19 cellular contexts compared by ENCODE assay signal in the genomic region with DNA sequence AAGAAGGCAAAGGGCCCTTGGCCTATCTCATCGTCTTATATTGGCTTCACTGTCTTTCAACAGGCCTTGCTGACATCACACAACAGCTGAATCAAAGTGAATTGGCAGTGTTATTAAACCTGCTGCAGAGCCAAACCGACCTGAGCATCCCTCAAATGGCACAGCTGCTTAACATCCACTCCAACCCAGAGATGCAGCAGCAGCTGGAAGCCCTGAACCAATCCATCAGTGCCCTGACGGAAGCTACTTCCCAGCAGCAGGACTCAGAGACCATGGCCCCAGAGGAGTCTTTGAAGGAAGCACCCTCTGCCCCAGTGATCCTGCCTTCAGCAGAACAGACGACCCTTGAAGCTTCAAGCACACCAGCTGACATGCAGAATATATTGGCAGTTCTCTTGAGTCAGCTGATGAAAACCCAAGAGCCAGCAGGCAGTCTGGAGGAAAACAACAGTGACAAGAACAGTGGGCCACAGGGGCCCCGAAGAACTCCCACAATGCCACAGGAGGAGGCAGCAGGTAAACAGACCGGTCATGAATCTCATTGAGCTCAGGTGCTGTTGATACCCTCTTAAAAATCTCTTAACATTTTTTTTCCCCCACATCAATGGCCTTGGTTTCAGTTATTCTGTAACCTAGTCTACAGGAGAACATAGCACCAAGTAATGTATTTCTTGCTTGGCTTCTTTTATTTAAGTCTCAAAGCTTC.
"Had no signal": no experiment of that assay in that cellular context is flagged by ENCODE, and none has a peak within 500 bp of the region (broad histone marks: within the 10 kb centered on the region; RNA-seq: fewer than 3 reads in every experiment).

No MANE protein-coding gene starts in this region.

- H3K4me1 Mint-ChIP-seq: immature natural killer cell, natural killer cell had no signal

- H3K27ac Mint-ChIP-seq: activated naive CD4-positive, alpha-beta T cell treated with anti-CD3 and anti-CD28 coated beads for 36 hours; natural killer cell; stimulated activated effector memory CD8-positive, alpha-beta T cell treated with anti-CD3 and anti-CD28 coated beads, Interleukin-12 subunit alpha, Interleukin-12 subunit beta, amount 100 ng/mL, for 72 hours had no signal

- H3K27me3 ChIP-seq: brain microvascular endothelial cell, gastrocnemius medialis, neutrophil had no signal

- DNase-seq: activated CD4-positive, alpha-beta T cell treated with anti-CD3 and anti-CD28 coated beads, Interleukin-2, amount 50 U/mL, for 4 hours; activated naive CD4-positive, alpha-beta T cell treated with anti-CD3 and anti-CD28 coated beads for 36 hours; aorta; brain microvascular endothelial cell; central memory CD4-positive, alpha-beta T cell; effector CD8-positive, alpha-beta T cell; gastrocnemius medialis; immature natural killer cell; kidney glomerular epithelial cell; mesendoderm; natural killer cell; stimulated activated CD4-positive, alpha-beta T cell treated with anti-CD3 and anti-CD28 coated beads, Interleukin-4, amount 100 ng/mL, for 24 hours; SW 1271; WERI-Rb-1 had no signal

- H3K9me3 ChIP-seq: gastrocnemius medialis, neutrophil had no signal

- H3K4me1 ChIP-seq: gastrocnemius medialis had no signal

- H3K4me3 ChIP-seq: gastrocnemius medialis had no signal

- H3K27ac ChIP-seq: brain microvascular endothelial cell, gastrocnemius medialis, neutrophil, parathyroid adenoma, WERI-Rb-1 had no signal

- H3K9me3 Mint-ChIP-seq: activated naive CD4-positive, alpha-beta T cell treated with anti-CD3 and anti-CD28 coated beads for 36 hours; immature natural killer cell; natural killer cell; stimulated activated effector memory CD8-positive, alpha-beta T cell treated with anti-CD3 and anti-CD28 coated beads, Interleukin-12 subunit alpha, Interleukin-12 subunit beta, amount 100 ng/mL, for 72 hours had no signal

- ATAC-seq: esophagus mucosa; gastrocnemius medialis; natural killer cell; sciatic nerve; stimulated activated effector memory CD8-positive, alpha-beta T cell treated with anti-CD3 and anti-CD28 coated beads, Interleukin-12 subunit alpha, Interleukin-12 subunit beta, amount 100 ng/mL, for 72 hours had no signal

- H3K4me3 Mint-ChIP-seq: activated naive CD4-positive, alpha-beta T cell treated with anti-CD3 and anti-CD28 coated beads for 36 hours; immature natural killer cell; natural killer cell; stimulated activated effector memory CD8-positive, alpha-beta T cell treated with anti-CD3 and anti-CD28 coated beads, Interleukin-12 subunit alpha, Interleukin-12 subunit beta, amount 100 ng/mL, for 72 hours had no signal
